Comparison of ENCODE assay signal across 14 cellular contexts in genomic region chr4:128521634-128522253, GRCh38.
A peak's percentile ranks its signal among the peaks of the same experiment; 100 is the strongest.
DNase-seq lines count a peak whose midpoint lies in the region; ATAC-seq, FAIRE-seq and TF ChIP-seq lines count a peak whose summit lies in the region.
"Had no signal": no experiment of that assay in that cellular context is flagged by ENCODE, and none has a peak within 500 bp of the region (broad histone marks: within the 10 kb centered on the region; RNA-seq: fewer than 3 reads in every experiment).

No MANE protein-coding gene starts in this region.

- peak; percentile 11 for DNase-seq in 8988T
- DNase-seq in HTR-8/SVneo (ENCODE audit: insufficient read length, low spot score): peak; percentile 53
- DNase-seq in K562 (ENCODE audit: extremely low read depth in 1 of 4, low spot score in 3 of 4): peak in 3 of 4 experiments; percentile 28 to 47 (median 37)
- DNase-seq in iris pigment epithelial cell (ENCODE audit: low read depth): peak; percentile 36
- DNase-seq in hippocampal formation (lab: John Stamatoyannopoulos, UW): no peak
- DNase-seq in NK-92 treated with Interleukin-12 subunit alpha and Interleukin-12 subunit beta, amount 100 ng/mL, for 24 hours (lab: John Stamatoyannopoulos, UW): no peak
- DNase-seq in NCI-H345 treated with DMSO at 0.1 percent for 48 hours (lab: John Stamatoyannopoulos, UW; ENCODE audit: unreplicated experiment): no peak
- DNase-seq: activated CD8-positive, alpha-beta T cell treated with anti-CD3 and anti-CD28 coated beads for 36 hours; caudate nucleus; NCI-H1436; NCI-H69; transverse colon had no signal

- no peaks in the 10 kb centered on the region for H3K36me3 ChIP-seq in K562 (ENCODE audit: control insufficient read depth, insufficient read depth, low read length)
- H3K36me3 ChIP-seq in gastroesophageal sphincter: no peaks in the 10 kb centered on the region
- H3K36me3 ChIP-seq: transverse colon had no signal

- TF ChIP-seq CTCF in K562 (IDR thresholded peaks at IDR 0.05 in 2 of 3, conservative IDR thresholded peaks at IDR 0.05 in 1 of 3; ENCODE audit: insufficient read depth in 2 of 3, low read depth in 1 of 3, low read length in 3 of 3) (no peak), gastroesophageal sphincter (IDR thresholded peaks at IDR 0.05) (no peak)

- H2AFZ ChIP-seq in K562 (ENCODE audit: low read depth, low read length): peak overlapping the region; percentile 28; the same call in 1 of the 2 replicates

- no peak for FAIRE-seq in HTR-8/SVneo (lab: Jason Lieb, UNC)
- no peak for FAIRE-seq in K562 (lab: Jason Lieb, UNC)
- FAIRE-seq: D721Med had no signal

- no peaks in the 10 kb centered on the region for H4K20me1 ChIP-seq in K562 (replicated peaks; ENCODE audit: control insufficient read depth, insufficient read depth, low read length)

- no peak overlapping the region for H3K9ac ChIP-seq in K562 (ENCODE audit: insufficient read depth in 1 of 2, low read depth in 2 of 2, low read length in 2 of 2)

- no peak for TF ChIP-seq RAD21 in K562 (CRISPR knock-in tag; conservative IDR thresholded peaks at IDR 0.05 in 1 of 2, IDR thresholded peaks at IDR 0.05 in 1 of 2)

- POLR2A ChIA-PET in K562 (lab: Yijun Ruan, JAX): interaction anchor here (1.1 to 3.0 kb wide), 3 partner anchors 23 to 334 kb away, joined by 3 to 16 read pairs (median 4); no protein-coding TSS in a partner anchor

- peaks cover 9 to 53% of the 10 kb centered on the region in 2 experiments for H3K4me1 ChIP-seq in K562 (replicated peaks in 1 of 2; ENCODE audit: control insufficient read depth in 2 of 2, insufficient read depth in 2 of 2, low read length in 2 of 2)
- H3K4me1 ChIP-seq in gastroesophageal sphincter: peaks cover 6 to 48% (median 10%) of the 10 kb centered on the region in 3 donors

- TF ChIP-seq EP300 in K562 (IDR thresholded peaks at IDR 0.05; ENCODE audit: low read length): peak; percentile 37; the same call in 1 of the 2 replicates
- TF ChIP-seq EP300 in gastroesophageal sphincter (IDR thresholded peaks at IDR 0.05): no peak

- intact Hi-C loops in K562 (cut with micrococcal nuclease): no loop called here

- in situ Hi-C loops in K562 (cut with MboI): no loop called here

- H3K9me3 ChIP-seq in K562 (replicated peaks; ENCODE audit: control insufficient read depth, insufficient read depth, low read depth, low read length): no peaks in the 10 kb centered on the region
- no peaks in the 10 kb centered on the region for H3K9me3 ChIP-seq in gastroesophageal sphincter
- H3K9me3 ChIP-seq: transverse colon had no signal

- H3K4me3 ChIP-seq in K562 (no peak overlapping the region), gastroesophageal sphincter (no peak overlapping the region)
- H3K4me3 ChIP-seq: transverse colon had no signal

- 49% methylated on average over 10 of the region's 10 CpGs for WGBS in K562 (ENCODE audit: insufficient coverage, low coverage, missing lambda C conversion rate)
- 70 to 72% methylated on average over 9 to 10 of the region's 10 CpGs for WGBS in gastroesophageal sphincter (ENCODE audit: low coverage in 1 of 2), 2 donors

- no peaks in the 10 kb centered on the region for H3K27me3 ChIP-seq in K562 (ENCODE audit: control insufficient read depth in 2 of 2, insufficient read depth in 2 of 2, low read length in 2 of 2)
- H3K27me3 ChIP-seq in gastroesophageal sphincter: no peaks in the 10 kb centered on the region
- H3K27me3 ChIP-seq: transverse colon had no signal

- no TSS peak for BruUV-seq in K562 (replicated peaks; lab: Mats Ljungman, UMichigan)

- no peaks in the 10 kb centered on the region for H3K9me1 ChIP-seq in K562 (ENCODE audit: control insufficient read depth, insufficient read depth, low read length)

- CTCF ChIA-PET in K562 (lab: Yijun Ruan, JAX; ENCODE audit: low intra/inter-chr PET ratio): no interaction called here

- H3K79me2 ChIP-seq in K562 (ENCODE audit: control insufficient read depth, insufficient read depth, low read length): no peaks in the 10 kb centered on the region

- H3K27ac ChIP-seq in K562 (ENCODE audit: extremely low read depth, low read depth, low read length) (no peak overlapping the region), gastroesophageal sphincter (no peak overlapping the region)
- H3K27ac ChIP-seq: transverse colon had no signal

- no peak overlapping the region for H3K4me2 ChIP-seq in K562 (ENCODE audit: insufficient read depth, low read length)

- ATAC-seq in K562: no peak
- no peak for ATAC-seq in gastroesophageal sphincter
- ATAC-seq: activated CD8-positive, alpha-beta T cell treated with anti-CD3 and anti-CD28 coated beads for 36 hours had no signal

- TF ChIP-seq POLR2A in K562 (conservative IDR thresholded peaks at IDR 0.05) (no peak), gastroesophageal sphincter (IDR thresholded peaks at IDR 0.05) (no peak)

TF ChIP-seq in K562, 482 proteins besides CTCF, POLR2A, EP300 and RAD21 (continues in another document):
- TF ChIP-seq TAF15 (IDR thresholded peaks at IDR 0.05; ENCODE audit: low read depth, low read length): no peak
- TF ChIP-seq, protein P1, sequence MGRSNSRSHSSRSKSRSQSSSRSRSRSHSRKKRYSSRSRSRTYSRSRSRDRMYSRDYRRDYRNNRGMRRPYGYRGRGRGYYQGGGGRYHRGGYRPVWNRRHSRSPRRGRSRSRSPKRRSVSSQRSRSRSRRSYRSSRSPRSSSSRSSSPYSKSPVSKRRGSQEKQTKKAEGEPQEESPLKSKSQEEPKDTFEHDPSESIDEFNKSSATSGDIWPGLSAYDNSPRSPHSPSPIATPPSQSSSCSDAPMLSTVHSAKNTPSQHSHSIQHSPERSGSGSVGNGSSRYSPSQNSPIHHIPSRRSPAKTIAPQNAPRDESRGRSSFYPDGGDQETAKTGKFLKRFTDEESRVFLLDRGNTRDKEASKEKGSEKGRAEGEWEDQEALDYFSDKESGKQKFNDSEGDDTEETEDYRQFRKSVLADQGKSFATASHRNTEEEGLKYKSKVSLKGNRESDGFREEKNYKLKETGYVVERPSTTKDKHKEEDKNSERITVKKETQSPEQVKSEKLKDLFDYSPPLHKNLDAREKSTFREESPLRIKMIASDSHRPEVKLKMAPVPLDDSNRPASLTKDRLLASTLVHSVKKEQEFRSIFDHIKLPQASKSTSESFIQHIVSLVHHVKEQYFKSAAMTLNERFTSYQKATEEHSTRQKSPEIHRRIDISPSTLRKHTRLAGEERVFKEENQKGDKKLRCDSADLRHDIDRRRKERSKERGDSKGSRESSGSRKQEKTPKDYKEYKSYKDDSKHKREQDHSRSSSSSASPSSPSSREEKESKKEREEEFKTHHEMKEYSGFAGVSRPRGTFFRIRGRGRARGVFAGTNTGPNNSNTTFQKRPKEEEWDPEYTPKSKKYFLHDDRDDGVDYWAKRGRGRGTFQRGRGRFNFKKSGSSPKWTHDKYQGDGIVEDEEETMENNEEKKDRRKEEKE (IDR thresholded peaks at IDR 0.05; ENCODE audit: borderline replicate concordance in 1 of 2, control insufficient read depth in 1 of 2, low read depth in 2 of 2, low read length in 1 of 2): no peak
- no peak for TF ChIP-seq HNRNPLL (IDR thresholded peaks at IDR 0.05; ENCODE audit: low read depth, low read length, poor library complexity, severe bottlenecking)
- TF ChIP-seq CBX8 (IDR thresholded peaks at IDR 0.05; ENCODE audit: borderline replicate concordance, extremely low read depth, low read depth, low read length, poor library complexity, severe bottlenecking): no peak
- TF ChIP-seq TRIM28 (IDR thresholded peaks at IDR 0.05): no peak
- no peak for TF ChIP-seq YBX1 (IDR thresholded peaks at IDR 0.05)
- no peak for TF ChIP-seq PTTG1 (tag; IDR thresholded peaks at IDR 0.05; ENCODE audit: low read depth)
- no peak for TF ChIP-seq FOXJ2 (tag; IDR thresholded peaks at IDR 0.05)
- TF ChIP-seq KDM5B (IDR thresholded peaks at IDR 0.05; ENCODE audit: insufficient replicate concordance, low read depth, low read length): no peak
- TF ChIP-seq CTCFL (IDR thresholded peaks at IDR 0.05; ENCODE audit: borderline replicate concordance, insufficient read depth, low read depth, low read length, poor library complexity, severe bottlenecking): no peak
- TF ChIP-seq ZFP30 (CRISPR knock-in tag; IDR thresholded peaks at IDR 0.05; ENCODE audit: borderline replicate concordance): no peak
- TF ChIP-seq, protein P2, sequence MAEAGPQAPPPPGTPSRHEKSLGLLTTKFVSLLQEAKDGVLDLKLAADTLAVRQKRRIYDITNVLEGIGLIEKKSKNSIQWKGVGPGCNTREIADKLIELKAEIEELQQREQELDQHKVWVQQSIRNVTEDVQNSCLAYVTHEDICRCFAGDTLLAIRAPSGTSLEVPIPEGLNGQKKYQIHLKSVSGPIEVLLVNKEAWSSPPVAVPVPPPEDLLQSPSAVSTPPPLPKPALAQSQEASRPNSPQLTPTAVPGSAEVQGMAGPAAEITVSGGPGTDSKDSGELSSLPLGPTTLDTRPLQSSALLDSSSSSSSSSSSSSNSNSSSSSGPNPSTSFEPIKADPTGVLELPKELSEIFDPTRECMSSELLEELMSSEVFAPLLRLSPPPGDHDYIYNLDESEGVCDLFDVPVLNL (CRISPR knock-in tag; IDR thresholded peaks at IDR 0.05; ENCODE audit: low read depth): no peak
- no peak for TF ChIP-seq MTA3 (IDR thresholded peaks at IDR 0.05; ENCODE audit: borderline replicate concordance)
- no peak for TF ChIP-seq IRF2 (CRISPR knock-in tag; IDR thresholded peaks at IDR 0.05)
- peak; percentile 41; the same call in 1 of the 2 replicates for TF ChIP-seq CBFA2T3 (IDR thresholded peaks at IDR 0.05)
- TF ChIP-seq HNRNPH1 (optimal IDR thresholded peaks at IDR 0.05; ENCODE audit: low read depth, low read length): no peak
- TF ChIP-seq MCM5 (IDR thresholded peaks at IDR 0.05; ENCODE audit: low read depth): no peak
- TF ChIP-seq GATAD2B (IDR thresholded peaks at IDR 0.05; ENCODE audit: borderline replicate concordance): no peak

Comparison
In these comparisons a context has a peak if more than half of its experiments do, and no peak if none do; other contexts are left out.
1. DNase-seq: peak in 8988T (single experiment), HTR-8/SVneo (single experiment), K562 (3 of 4) and iris pigment epithelial cell (single experiment); none in hippocampal formation (0 of 2), NK-92 treated with Interleukin-12 subunit alpha and Interleukin-12 subunit beta, amount 100 ng/mL, for 24 hours (single experiment) and NCI-H345 treated with DMSO at 0.1 percent for 48 hours (single experiment).